In the genomic region with DNA sequence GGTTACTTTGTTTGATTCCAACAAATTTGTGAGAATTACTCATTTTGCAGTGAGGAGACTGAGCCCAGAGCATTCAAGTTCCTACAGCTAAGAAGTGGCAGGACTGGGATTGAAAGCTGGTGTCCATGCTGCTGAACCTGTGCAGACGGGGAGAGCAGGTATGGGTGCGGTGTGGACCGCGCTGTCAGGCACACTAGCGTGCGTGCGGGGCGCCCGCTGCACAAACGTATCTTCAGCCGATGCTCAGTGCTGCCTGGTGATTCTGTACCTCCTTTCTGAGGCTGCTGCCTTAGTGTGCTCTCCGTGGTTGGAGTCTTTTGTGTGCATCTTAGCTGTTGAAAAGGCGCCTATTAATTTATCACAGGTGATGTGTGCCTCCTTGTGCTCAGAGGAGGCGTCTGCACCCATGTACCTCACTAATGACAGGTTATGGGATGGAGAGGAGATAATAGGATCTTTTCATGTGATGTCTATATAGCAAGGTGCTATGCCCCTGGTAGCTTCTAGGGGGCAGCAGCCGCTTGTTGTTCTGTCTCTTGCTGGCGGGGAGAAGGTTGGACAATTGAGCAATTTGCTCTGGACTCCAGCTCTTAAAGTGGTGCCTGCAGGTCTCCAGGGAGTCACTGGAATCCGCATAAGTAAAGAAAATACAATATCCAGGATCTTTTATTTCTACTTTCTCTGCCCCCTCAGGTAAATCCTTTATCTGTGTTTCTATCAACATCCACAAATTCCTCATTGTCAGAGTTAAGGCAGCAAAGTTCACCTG, we compare ENCODE assay signal across 8 cellular contexts. TPM values are rescaled to one million over a fixed set of nuclear protein-coding genes. Genes with fewer than 3 reads are reported as not detected.
DNase-seq lines count a peak whose midpoint lies in the region; ATAC-seq and TF ChIP-seq lines count a peak whose summit lies in the region.

No MANE protein-coding gene starts in this region.

- ATAC-seq in foreskin keratinocyte = peak; percentile 66
- ATAC-seq in GM18519 (IDR thresholded peaks at IDR 0.05; ENCODE audit: low FRiP score, unreplicated experiment) = no peak
- no peak for ATAC-seq in HG03045 (IDR thresholded peaks at IDR 0.05; ENCODE audit: unreplicated experiment)

- no peak for TF ChIP-seq POLR2A in ovary (IDR thresholded peaks at IDR 0.05)

- no peaks in the 10 kb centered on the region for H3K4me1 ChIP-seq in MM.1S (ENCODE audit: low read length)
- peaks cover 22% of the 10 kb centered on the region for H3K4me1 ChIP-seq in foreskin keratinocyte
- H3K4me1 ChIP-seq in ovary (ENCODE audit: insufficient read depth) = peaks cover 2% of the 10 kb centered on the region

- H3K27me3 ChIP-seq in MM.1S (replicated peaks; ENCODE audit: insufficient read depth, low read length) (no peaks in the 10 kb centered on the region), foreskin keratinocyte (no peaks in the 10 kb centered on the region), ovary (no peaks in the 10 kb centered on the region)

- no peaks in the 10 kb centered on the region for H3F3A ChIP-seq in MM.1S (ENCODE audit: insufficient read depth, low read length)

- no peaks in the 10 kb centered on the region for H3K36me3 ChIP-seq in MM.1S (replicated peaks; ENCODE audit: insufficient read depth, low read length)
- H3K36me3 ChIP-seq in ovary = no peaks in the 10 kb centered on the region

- H2AFZ ChIP-seq in MM.1S (ENCODE audit: low read length) = no peak overlapping the region

- no peak overlapping the region for H3K9ac ChIP-seq in MM.1S (ENCODE audit: low read length)

- H3K4me3 ChIP-seq in MM.1S (ENCODE audit: low read length) (no peak overlapping the region), ovary (no peak overlapping the region)

- intact Hi-C loops in ovary (cut with DNase I) = loop anchor here (5.0 kb wide), 2 partner anchors 360 to 435 kb away; no protein-coding TSS in a partner anchor

- DNase-seq in GM10266 (ENCODE audit: extremely low spot score) (no peak), MM.1S (peak; percentile 33), RPMI8226 (peak; percentile 56), foreskin keratinocyte (peak; percentile 37 to 63), ovary (peak; percentile 29 to 67 (median 48))
- peak; percentile 27 for DNase-seq in activated T-helper 9 cell treated with anti-CD3 and anti-CD28 coated beads, Interleukin-2, amount 50 U/mL, for 16 hours (ENCODE audit: low read depth)

- H3K79me2 ChIP-seq in MM.1S (ENCODE audit: low read length) = peaks cover 22% of the 10 kb centered on the region

- TF ChIP-seq CTCF in GM10266 (IDR thresholded peaks at IDR 0.05; ENCODE audit: control insufficient read depth, insufficient read depth, low read depth, missing control alignments) (peak; percentile 82), MM.1S (IDR thresholded peaks at IDR 0.05; ENCODE audit: low read length) (peak; percentile 63), foreskin keratinocyte (conservative IDR thresholded peaks at IDR 0.05) (peak; percentile 95), ovary (IDR thresholded peaks at IDR 0.05) (peak; percentile 30 to 53 (median 51))

- H3K9me3 ChIP-seq in MM.1S (replicated peaks; ENCODE audit: insufficient read depth, low read length) = no peaks in the 10 kb centered on the region
- no peaks in the 10 kb centered on the region for H3K9me3 ChIP-seq in ovary

- H3K9me2 ChIP-seq in MM.1S (replicated peaks; ENCODE audit: insufficient read depth, low read length) = no peaks in the 10 kb centered on the region

- TF ChIP-seq EP300 in ovary (IDR thresholded peaks at IDR 0.05) = no peak

- H3K27ac ChIP-seq in MM.1S (ENCODE audit: low read length) (no peak overlapping the region), foreskin keratinocyte (no peak overlapping the region), ovary (no peak overlapping the region)

- no peak overlapping the region for H3K4me2 ChIP-seq in MM.1S (ENCODE audit: low read depth, low read length)

- 74 to 80% (median 75%) methylated on average over 17 of the region's 17 CpGs for WGBS in ovary, 3 donors

- peaks cover 7% of the 10 kb centered on the region for H4K20me1 ChIP-seq in MM.1S (ENCODE audit: insufficient read depth, low read length)

RNA-seq across cellular contexts. Expression of gene PEX14, which starts 32.5 kb away (rescaled TPM):
- 21.3 and 23.7 TPM in 2 replicates for total RNA-seq in foreskin keratinocyte
- 23.3 and 24.7 TPM in 2 replicates for polyA plus RNA-seq in foreskin keratinocyte
- total RNA-seq in ovary = 10 to 100 TPM in 6 of 7 donors, 1 to 10 TPM in 1; 7.5 to 22.9 (median 16.7) TPM
- 10 to 100 TPM in 1 of 2 donors, 1 to 10 TPM in 1; 3.3 to 19.6 TPM for polyA plus RNA-seq in ovary

RNA-seq across cellular contexts. Expression of gene DFFA, which starts 35.0 kb away (rescaled TPM):
- total RNA-seq in foreskin keratinocyte = 57.3 and 69.3 TPM in 2 replicates
- 40.3 and 52.0 TPM in 2 replicates for polyA plus RNA-seq in foreskin keratinocyte
- total RNA-seq in ovary = 10 to 100 TPM; 14.8 to 37.4 (median 33.0) TPM
- 10 to 100 TPM; 17.7 to 36.7 TPM for polyA plus RNA-seq in ovary

RNA-seq across cellular contexts. Expression of gene CORT, which starts 57.5 kb away (rescaled TPM):
- total RNA-seq in foreskin keratinocyte (0.21 and 0.24 TPM in 2 replicates), ovary (under 1 TPM in 4 of 7 donors, not detected in 3; 0.23 to 0.51 (median 0.44) TPM)
- polyA plus RNA-seq in foreskin keratinocyte (0.11 and 0.17 TPM in 2 replicates), ovary (under 1 TPM in 1 of 2 donors, not detected in 1; 0.11 TPM)
